In the genomic region with DNA sequence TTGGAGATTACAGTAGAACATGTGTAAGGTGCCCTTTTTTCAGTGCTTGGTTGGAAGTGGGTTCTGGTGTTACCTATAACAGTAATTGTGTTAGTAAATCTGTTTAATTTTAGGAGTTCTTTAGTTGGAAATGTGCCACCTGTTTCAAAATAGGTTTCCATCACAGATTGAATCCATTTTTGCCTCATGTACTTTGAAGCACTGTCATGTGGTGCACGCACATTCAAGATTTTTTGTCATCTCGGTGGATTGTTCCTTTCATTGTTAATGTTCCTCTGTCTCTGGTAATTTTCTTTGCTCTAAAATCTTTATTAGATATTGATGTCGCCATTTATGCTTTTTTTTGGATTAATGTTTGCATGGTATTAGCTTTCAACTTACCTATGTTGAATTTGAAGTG, we compare ENCODE assay signal across 7 cellular contexts. TPM values are rescaled to one million over a fixed set of nuclear protein-coding genes. Genes with fewer than 3 reads are reported as not detected.
DNase-seq lines count a peak whose midpoint lies in the region; TF ChIP-seq lines count a peak whose summit lies in the region.

No MANE protein-coding gene starts in this region.

- POLR2A ChIA-PET in OCI-LY7 (lab: Charles Lee) = interaction anchor here (0.6 to 1.0 kb wide), 3 partner anchors 12 to 122 kb away, joined by 3 to 4 read pairs (median 3); no protein-coding TSS in a partner anchor

- H3K4me3 ChIP-seq in GM23248 = peak overlapping the region; percentile 80
- H3K4me3 ChIP-seq in OCI-LY7 (ENCODE audit: low read depth, low read length, poor library complexity, severe bottlenecking) = peak overlapping the region; percentile 94
- H3K4me3 ChIP-seq in epithelial cell of esophagus (ENCODE audit: low read length) = peak overlapping the region; percentile 79
- H3K4me3 ChIP-seq in retinal pigment epithelial cell (ENCODE audit: low read length) = peak overlapping the region; percentile 89

- H3K9me2 ChIP-seq in GM23248 (ENCODE audit: insufficient read depth) = no peaks in the 10 kb centered on the region
- no peaks in the 10 kb centered on the region for H3K9me2 ChIP-seq in OCI-LY7 (ENCODE audit: insufficient read depth, low read length)

- WGBS in GM23248 (ENCODE audit: low coverage in 1 of 2, low lambda C conversion rate in 2 of 2, missing lambda C conversion rate in 2 of 2), 2 experiments = 65 to 71% methylated on average over 3 of the region's 3 CpGs

- H3K79me2 ChIP-seq in GM23248 (ENCODE audit: insufficient read depth) (peaks cover 49% of the 10 kb centered on the region), OCI-LY7 (ENCODE audit: insufficient read depth, low read depth, low read length) (peaks cover 47% of the 10 kb centered on the region)

- H3K4me2 ChIP-seq in GM23248 (ENCODE audit: unreplicated experiment) (peak overlapping the region; percentile 93), OCI-LY7 (ENCODE audit: low read length) (peak overlapping the region; percentile 93)

- BruUV-seq in OCI-LY7 (replicated peaks; lab: Mats Ljungman, UMichigan) = no TSS peak

- H3K9me3 ChIP-seq in GM23248 (ENCODE audit: low read depth) (no peaks in the 10 kb centered on the region), OCI-LY7 (ENCODE audit: low read length) (0 out of 2 replicates have a peak, but pooled peaks cover 6% of the 10 kb centered on the region)

- intact Hi-C loops in OCI-LY7 (cut with micrococcal nuclease; ENCODE audit: unreplicated experiment) = loop anchor here (5.0 kb wide), 1 partner anchor 127 kb away; no protein-coding TSS in a partner anchor

- in situ Hi-C loops in GM23248 (cut with MboI) = no loop called here

- H3K36me3 ChIP-seq in GM23248 (ENCODE audit: low read depth) (no peaks in the 10 kb centered on the region), OCI-LY7 (ENCODE audit: insufficient read depth, low read length) (peaks cover 13% of the 10 kb centered on the region; the same call in 1 of the 2 replicates)

- H2AFZ ChIP-seq in GM23248 (peak overlapping the region; percentile 88), OCI-LY7 (ENCODE audit: low read length) (no peak overlapping the region)

- peak overlapping the region; percentile 91 for H3K9ac ChIP-seq in GM23248

- TF ChIP-seq CTCF in OCI-LY7 (conservative IDR thresholded peaks at IDR 0.05; ENCODE audit: low read length) = no peak
- no peak for TF ChIP-seq CTCF in epithelial cell of esophagus (IDR thresholded peaks at IDR 0.05; ENCODE audit: insufficient read depth, low read depth, low read length, missing control alignments)
- TF ChIP-seq CTCF in retinal pigment epithelial cell (conservative IDR thresholded peaks at IDR 0.05; ENCODE audit: low read depth, low read length) = no peak

- no peak overlapping the region for H3K27ac ChIP-seq in GM23248
- H3K27ac ChIP-seq in OCI-LY7 (ENCODE audit: low read depth, low read length, poor library complexity, severe bottlenecking) = peak overlapping the region; percentile 58

- H3K4me1 ChIP-seq in GM23248 (ENCODE audit: insufficient read depth) = peaks cover 11% of the 10 kb centered on the region
- peaks cover 10% of the 10 kb centered on the region for H3K4me1 ChIP-seq in OCI-LY7 (ENCODE audit: insufficient read depth, low read length, poor library complexity, severe bottlenecking)

- no peaks in the 10 kb centered on the region for H3K27me3 ChIP-seq in GM23248 (replicated peaks; ENCODE audit: insufficient read depth)

- H3F3A ChIP-seq in GM23248 (ENCODE audit: insufficient read depth) = peaks cover 22% of the 10 kb centered on the region

- DNase-seq in GM23248 (peak; percentile 5), OCI-LY7 (ENCODE audit: low spot score) (no peak), epithelial cell of esophagus (ENCODE audit: low read depth) (no peak), retinal pigment epithelial cell (ENCODE audit: low read depth) (no peak), AG20443 (ENCODE audit: low spot score) (no peak), HT-29 (ENCODE audit: low spot score) (no peak), NCI-H345 treated with DMSO at 0.1 percent for 48 hours (lab: John Stamatoyannopoulos, UW; ENCODE audit: unreplicated experiment) (no peak)

- CTCF ChIA-PET in OCI-LY7 (lab: Charles Lee; ENCODE audit: unreplicated experiment) = no interaction called here

- H4K20me1 ChIP-seq in GM23248 (ENCODE audit: insufficient read depth) = peaks cover 4% of the 10 kb centered on the region; the same call in 1 of the 2 replicates
- no peaks in the 10 kb centered on the region for H4K20me1 ChIP-seq in OCI-LY7 (ENCODE audit: insufficient read depth, low read length)

RNA-seq across cellular contexts. Expression of a gene that starts 1.3 kb away (rescaled TPM):
- 12.8 and 29.6 TPM in 2 replicates for total RNA-seq in GM23248 (2014; rRNA removed; shearing (Covaris generic))
- polyA plus RNA-seq in GM23248 (2016; fragmentation: Nextera tagmentation; extraction: Ambion mirVana) = 8.5 and 9.3 TPM in 2 replicates
- total RNA-seq in OCI-LY7 (2014; rRNA removed; shearing (Covaris generic)) = 22.2 and 27.1 TPM in 2 replicates
- total RNA-seq in OCI-LY7 (2022) = 36.4 and 37.5 TPM in 2 replicates
- total RNA-seq in HT-29 (2014; rRNA removed; shearing (Covaris generic)) = 24.9 and 27.1 TPM in 2 replicates
